Comparison of ENCODE assay signal across 9 cellular contexts in genomic region chr5:171495122-171495700, GRCh38.
A peak's percentile ranks its signal among the peaks of the same experiment; 100 is the strongest.
DNase-seq lines count a peak whose midpoint lies in the region; ATAC-seq and TF ChIP-seq lines count a peak whose summit lies in the region.
"Had no signal": no experiment of that assay in that cellular context is flagged by ENCODE, and none has a peak within 500 bp of the region (broad histone marks: within the 10 kb centered on the region; RNA-seq: fewer than 3 reads in every experiment).

No MANE protein-coding gene starts in this region.

- H3K9me3 ChIP-seq in AG04450 (ENCODE audit: control insufficient read depth, insufficient read depth, low read length) = peaks cover 3% of the 10 kb centered on the region; the same call in 1 of the 2 replicates
- no peaks in the 10 kb centered on the region for H3K9me3 ChIP-seq in parathyroid adenoma (ENCODE audit: control insufficient read depth, low read length)

- H3K79me2 ChIP-seq in parathyroid adenoma = no peaks in the 10 kb centered on the region

- no peak overlapping the region for H3K4me3 ChIP-seq in AG04450 (ENCODE audit: low read depth, low read length)
- H3K4me3 ChIP-seq in parathyroid adenoma (ENCODE audit: low read depth, low read length) = no peak overlapping the region

- no peaks in the 10 kb centered on the region for H3K27me3 ChIP-seq in AG04450 (ENCODE audit: control insufficient read depth, insufficient read depth, low read length)
- H3K27me3 ChIP-seq in parathyroid adenoma (ENCODE audit: control insufficient read depth, insufficient read depth, low read length) = no peaks in the 10 kb centered on the region

- ATAC-seq in Right ventricle myocardium superior (ENCODE audit: poor library complexity) = peak; percentile 47
- ATAC-seq in HG02970 (IDR thresholded peaks at IDR 0.05; ENCODE audit: low FRiP score, unreplicated experiment) = no peak
- ATAC-seq in GM18498 (IDR thresholded peaks at IDR 0.05; ENCODE audit: unreplicated experiment) = no peak

- intact Hi-C loops in Right ventricle myocardium superior (cut with DNase I) = no loop called here

- H3K27ac ChIP-seq in AG04450 (ENCODE audit: low read depth, low read length) (peak overlapping the region; percentile 90), parathyroid adenoma (peak overlapping the region; percentile 36)

- POLR2A ChIA-PET in AG04450 (lab: Yijun Ruan, JAX) = interaction anchor here (0.6 kb wide), 1 partner anchor 45 kb away, joined by 4 read pairs; no protein-coding TSS in a partner anchor

- CTCF ChIA-PET in AG04450 (lab: Charles Lee) = interaction anchor here (2.4 kb wide), 1 partner anchor 11 kb away, joined by 11 read pairs; no protein-coding TSS in a partner anchor

- DNase-seq in AG04450 (ENCODE audit: low read depth, low spot score) = no peak
- peak; percentile 57 for DNase-seq in RPMI7951 (ENCODE audit: low read depth)
- no peak for DNase-seq in Right ventricle myocardium superior
- no peak for DNase-seq in NCI-H1105 (lab: John Stamatoyannopoulos, UW)
- DNase-seq in NCI-H187 treated with DMSO at 0.1 percent for 48 hours (lab: John Stamatoyannopoulos, UW) = no peak
- DNase-seq: AML-193 had no signal

- no peak overlapping the region for H3K4me2 ChIP-seq in parathyroid adenoma (ENCODE audit: low read length)

- H2AFZ ChIP-seq in parathyroid adenoma = no peak overlapping the region

- H3K4me1 ChIP-seq in parathyroid adenoma = no peaks in the 10 kb centered on the region

- H3K9ac ChIP-seq in parathyroid adenoma = no peak overlapping the region

- TF ChIP-seq CTCF in AG04450 (IDR thresholded peaks at IDR 0.05; ENCODE audit: low read depth, low read length) (no peak), parathyroid adenoma (IDR thresholded peaks at IDR 0.05) (no peak)

- no peaks in the 10 kb centered on the region for H3K36me3 ChIP-seq in parathyroid adenoma (ENCODE audit: control insufficient read depth, insufficient read depth, low read length)
